ENCODE assay signal across 17 cellular contexts in the genomic region with DNA sequence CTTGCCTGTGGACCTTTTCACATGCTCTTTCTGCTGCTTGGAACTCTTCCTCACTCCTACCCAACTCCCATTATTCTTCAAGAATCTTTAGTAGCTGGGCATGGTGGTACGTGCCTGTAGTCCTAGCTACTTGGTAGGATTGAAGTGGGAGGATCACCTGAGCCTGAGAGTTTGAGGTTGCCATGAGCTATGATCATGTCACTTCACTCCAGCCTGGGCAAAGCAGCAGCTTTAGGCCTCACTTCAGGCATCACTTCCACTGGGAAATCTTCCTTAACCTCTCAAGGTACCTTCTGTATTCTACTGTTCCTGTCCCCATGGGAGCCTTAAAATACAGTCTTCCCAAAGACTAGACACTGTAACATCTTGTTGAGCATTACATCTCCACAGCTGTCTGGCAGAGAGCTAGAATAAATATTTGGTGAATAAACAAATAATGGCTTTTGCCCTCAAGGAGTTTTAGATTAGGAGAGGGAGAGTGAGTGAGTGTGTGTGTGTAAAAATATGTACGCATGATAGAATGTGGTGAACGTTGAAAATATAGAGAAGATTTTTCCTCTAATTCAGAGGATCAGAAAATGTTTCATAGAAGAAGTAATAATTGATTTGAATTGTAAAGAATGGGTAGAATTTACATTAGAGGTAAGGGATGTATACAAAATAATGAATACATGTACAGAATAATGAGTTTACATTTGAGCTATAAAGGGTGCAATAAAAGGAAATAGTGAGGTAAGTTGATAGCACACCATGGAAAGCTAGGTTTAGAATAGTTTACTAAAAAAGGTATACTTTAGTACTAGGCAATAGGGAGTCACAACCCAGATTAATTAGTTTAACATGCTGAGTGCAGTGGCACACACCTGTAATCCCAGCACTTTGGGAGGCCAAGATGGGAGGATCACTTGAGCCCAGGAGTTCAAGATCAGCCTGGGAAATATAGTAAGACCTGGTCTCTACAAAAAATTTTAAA. TPM values are rescaled to one million over a fixed set of nuclear protein-coding genes. Genes with fewer than 3 reads are reported as not detected.
DNase-seq lines count a peak whose midpoint lies in the region; ATAC-seq and TF ChIP-seq lines count a peak whose summit lies in the region.
"Had no signal": no experiment of that assay in that cellular context is flagged by ENCODE, and none has a peak within 500 bp of the region (broad histone marks: within the 10 kb centered on the region; RNA-seq: fewer than 3 reads in every experiment).

No MANE protein-coding gene starts in this region.

- peaks cover 0 to 37% (median 10%) of the 10 kb centered on the region in 3 donors for H3K36me3 Mint-ChIP-seq in naive thymus-derived CD8-positive, alpha-beta T cell

- peaks cover 0 to 43% (median 9%) of the 10 kb centered on the region in 12 donors for H3K4me1 ChIP-seq in heart left ventricle
- H3K4me1 ChIP-seq in right atrium auricular region = peaks cover 0 to 13% of the 10 kb centered on the region in 2 donors
- peaks cover 4% of the 10 kb centered on the region for H3K4me1 ChIP-seq in hepatocyte (ENCODE audit: insufficient read depth)
- peaks cover 0 to 29% (median 3%) of the 10 kb centered on the region in 4 donors for H3K4me1 ChIP-seq in transverse colon

- no peak for TF ChIP-seq POLR2A in heart left ventricle (IDR thresholded peaks at IDR 0.05)
- no peak for TF ChIP-seq POLR2A in transverse colon (IDR thresholded peaks at IDR 0.05)

- no peaks in the 10 kb centered on the region for H3K79me2 ChIP-seq in hepatocyte

- no peak overlapping the region for H3K4me2 ChIP-seq in hepatocyte

- H3K4me3 ChIP-seq in heart left ventricle (no peak overlapping the region), right atrium auricular region (no peak overlapping the region), hepatocyte (no peak overlapping the region), transverse colon (no peak overlapping the region)

- H3K9me2 ChIP-seq in hepatocyte (replicated peaks; ENCODE audit: insufficient read depth) = no peaks in the 10 kb centered on the region

- no peak for TF ChIP-seq EP300 in transverse colon (IDR thresholded peaks at IDR 0.05; ENCODE audit: low read depth)

- intact Hi-C loops in heart left ventricle (cut with DNase I) = loop anchor here in 8 of 10 donors (2.0 to 10.0 kb wide), 5 partner anchors 56 to 369 kb away; a partner anchor contains a TSS
- intact Hi-C loops in transverse colon (cut with DNase I; ENCODE audit: low total_unique reads) = loop anchor here (10.0 kb wide), 1 partner anchor 289 kb away; a partner anchor contains a TSS

- peak in 3 of 4 donors; percentile 18 to 51 (median 46) for ATAC-seq in heart left ventricle
- no peak for ATAC-seq in naive thymus-derived CD8-positive, alpha-beta T cell
- ATAC-seq: stimulated activated naive CD8-positive, alpha-beta T cell treated with anti-CD3 and anti-CD28 coated beads, Interleukin-15, Interleukin-2, amounts not matched to agents 100 U/mL and 50 U/mL, for 24 hours had no signal

- H3K27me3 Mint-ChIP-seq in naive thymus-derived CD8-positive, alpha-beta T cell = no peaks in the 10 kb centered on the region
- H3K27me3 Mint-ChIP-seq: B cell had no signal

- no peak for DNase-seq in heart left ventricle
- no peak for DNase-seq in right atrium auricular region (ENCODE audit: low spot score)
- peak; percentile 89 for DNase-seq in NCI-H69 (lab: John Stamatoyannopoulos, UW)
- no peak for DNase-seq in hepatocyte (ENCODE audit: low spot score)
- no peak for DNase-seq in transverse colon
- DNase-seq in stimulated activated CD4-positive, alpha-beta T cell treated with anti-CD3 and anti-CD28 coated beads, Interleukin-12 subunit alpha, Interleukin-12 subunit beta, amount 100 ng/mL, for 4 hours = no peak
- DNase-seq in naive thymus-derived CD8-positive, alpha-beta T cell = no peak
- no peak for DNase-seq in DMS 273 (lab: John Stamatoyannopoulos, UW; ENCODE audit: unreplicated experiment)
- DNase-seq: activated CD4-positive, alpha-beta T cell treated with anti-CD3 and anti-CD28 coated beads, Interleukin-2, amount 50 U/mL, for 1 hour; kidney glomerular epithelial cell; NCI-H446 treated with DMSO at 0.1 percent for 48 hours; retina; RPMI8226; stimulated activated naive CD8-positive, alpha-beta T cell treated with anti-CD3 and anti-CD28 coated beads, Interleukin-15, Interleukin-2, amounts not matched to agents 100 U/mL and 50 U/mL, for 24 hours had no signal

- POLR2A ChIA-PET in naive thymus-derived CD8-positive, alpha-beta T cell (lab: Charles Lee) = interaction anchor here (0.7 to 1.6 kb wide), 2 partner anchors 60 to 532 kb away, joined by 4 to 6 read pairs; a partner anchor contains a TSS

- H3K9me3 Mint-ChIP-seq in naive thymus-derived CD8-positive, alpha-beta T cell = no peaks in the 10 kb centered on the region
- H3K9me3 Mint-ChIP-seq: activated T-helper 2 cell treated with anti-CD3 and anti-CD28 coated beads, Interferon-gamma antibody, Interleukin-2, Interleukin-4, amounts not matched to agents 10 μg/mL and 5 μg/mL and 100 μg/mL, durations not matched to agents 14 hours and 24 hours and 36 hours had no signal

- H4K20me1 ChIP-seq in hepatocyte (ENCODE audit: insufficient read depth, poor library complexity, severe bottlenecking) = no peaks in the 10 kb centered on the region

- H2AFZ ChIP-seq in hepatocyte = no peak overlapping the region

- 69 to 89% (median 79%) methylated on average over 3 of the region's 3 CpGs for WGBS in heart left ventricle, 4 donors
- 50% methylated on average over 3 of the region's 3 CpGs for WGBS in hepatocyte (ENCODE audit: low lambda C conversion rate, missing lambda C conversion rate)
- WGBS in transverse colon (ENCODE audit: low coverage in 1 of 2), 2 donors = 33 to 54% methylated on average over 2 to 3 of the region's 3 CpGs

- H3K27ac Mint-ChIP-seq in naive thymus-derived CD8-positive, alpha-beta T cell = peak overlapping the region in 4 of 10 donors; percentile 15 to 79 (median 38)
- H3K27ac Mint-ChIP-seq: activated T-helper 2 cell treated with anti-CD3 and anti-CD28 coated beads, Interferon-gamma antibody, Interleukin-2, Interleukin-4, amounts not matched to agents 10 μg/mL and 5 μg/mL and 100 μg/mL, durations not matched to agents 14 hours and 24 hours and 36 hours; B cell had no signal

- no peak overlapping the region for H3K4me3 Mint-ChIP-seq in naive thymus-derived CD8-positive, alpha-beta T cell
- H3K4me3 Mint-ChIP-seq: B cell had no signal

- H3K36me3 ChIP-seq in heart left ventricle = peaks cover 0 to 94% (median 66%) of the 10 kb centered on the region in 9 donors
- peaks cover 42% of the 10 kb centered on the region for H3K36me3 ChIP-seq in right atrium auricular region
- no peaks in the 10 kb centered on the region for H3K36me3 ChIP-seq in hepatocyte (replicated peaks; ENCODE audit: insufficient read depth, low read depth)
- peaks cover 0 to 9% (median 2%) of the 10 kb centered on the region in 4 donors for H3K36me3 ChIP-seq in transverse colon

- in situ Hi-C loops in transverse colon (cut with MboI; ENCODE audit: low pct_ligation_motif_present in 1 of 4, low pct_unique_long_range_greater_than_20kb in 1 of 4, low sequenced_read_pairs in 3 of 4) = loop anchor here in 3 of 4 donors (25.0 kb wide), 2 partner anchors 166 to 266 kb away; no protein-coding TSS in a partner anchor

- H3K27ac ChIP-seq in heart left ventricle = peak overlapping the region in 2 of 12 donors; percentile 11 to 55
- H3K27ac ChIP-seq in right atrium auricular region = no peak overlapping the region
- peak overlapping the region; percentile 33 for H3K27ac ChIP-seq in hepatocyte
- H3K27ac ChIP-seq in transverse colon = peak overlapping the region in 3 of 4 donors; percentile 18 to 50 (median 25)
- H3K27ac ChIP-seq: HL-60 had no signal

- no peaks in the 10 kb centered on the region for H3K4me1 Mint-ChIP-seq in naive thymus-derived CD8-positive, alpha-beta T cell
- H3K4me1 Mint-ChIP-seq: B cell had no signal

- H3K27me3 ChIP-seq in heart left ventricle = no peaks in the 10 kb centered on the region
- H3K27me3 ChIP-seq in right atrium auricular region = no peaks in the 10 kb centered on the region
- H3K27me3 ChIP-seq in hepatocyte = no peaks in the 10 kb centered on the region
- no peaks in the 10 kb centered on the region for H3K27me3 ChIP-seq in transverse colon

- no peak for TF ChIP-seq CTCF in heart left ventricle (IDR thresholded peaks at IDR 0.05)
- TF ChIP-seq CTCF in right atrium auricular region (IDR thresholded peaks at IDR 0.05) = no peak
- no peak for TF ChIP-seq CTCF in hepatocyte (IDR thresholded peaks at IDR 0.05; ENCODE audit: poor library complexity)
- TF ChIP-seq CTCF in transverse colon (IDR thresholded peaks at IDR 0.05) = no peak

- H3K9me3 ChIP-seq in heart left ventricle = no peaks in the 10 kb centered on the region
- no peaks in the 10 kb centered on the region for H3K9me3 ChIP-seq in right atrium auricular region
- no peaks in the 10 kb centered on the region for H3K9me3 ChIP-seq in hepatocyte (ENCODE audit: low read depth)
- no peaks in the 10 kb centered on the region for H3K9me3 ChIP-seq in transverse colon

RNA-seq across cellular contexts. Expression of a gene that starts 29.2 kb away (rescaled TPM):
- 10 to 100 TPM in 1 of 9 donors, 1 to 10 TPM in 8; 1.1 to 10.7 (median 2.9) TPM for total RNA-seq in heart left ventricle
- 1 to 10 TPM in 1 of 2 donors, under 1 TPM in 1; 0.30 to 1.6 TPM for polyA plus RNA-seq in heart left ventricle
- total RNA-seq in right atrium auricular region = 1 to 10 TPM in 1 of 2 donors, under 1 TPM in 1; 0.56 to 1.6 TPM
- total RNA-seq in hepatocyte = 3.9 and 5.2 TPM in 2 replicates
- 0.18 and 1.1 TPM in 2 replicates for polyA plus RNA-seq in hepatocyte
- 1 to 10 TPM in 2 of 4 donors, under 1 TPM in 2; 0.75 to 1.7 (median 1.3) TPM for total RNA-seq in transverse colon
- total RNA-seq in naive thymus-derived CD8-positive, alpha-beta T cell = not detected
- polyA plus RNA-seq in naive thymus-derived CD8-positive, alpha-beta T cell = not detected

RNA-seq across cellular contexts. Expression of a gene that starts 59.3 kb away (rescaled TPM):
- 100 to 1,000 TPM in 2 of 9 donors, 10 to 100 TPM in 7; 26.3 to 142 (median 83.7) TPM for total RNA-seq in heart left ventricle
- 10 to 100 TPM; 21.1 to 22.3 TPM for polyA plus RNA-seq in heart left ventricle
- total RNA-seq in right atrium auricular region = 10 to 100 TPM; 65.9 to 93.2 TPM
- total RNA-seq in hepatocyte = 34.2 and 36.7 TPM in 2 replicates
- 15.1 and 18.8 TPM in 2 replicates for polyA plus RNA-seq in hepatocyte
- 10 to 100 TPM; 18.5 to 51.8 (median 40.9) TPM for total RNA-seq in transverse colon
- 10 to 100 TPM; 19.8 to 23.6 TPM for total RNA-seq in naive thymus-derived CD8-positive, alpha-beta T cell
- 10 to 100 TPM in 1 of 3 donors, 1 to 10 TPM in 2; 6.8 to 11.6 (median 7.2) TPM for polyA plus RNA-seq in naive thymus-derived CD8-positive, alpha-beta T cell

Comparison
In these comparisons a context has a peak if more than half of its experiments do, and no peak if none do; other contexts are left out.
1. ATAC-seq: peak in heart left ventricle (3 of 4); none in naive thymus-derived CD8-positive, alpha-beta T cell (0 of 2).
2. H3K27ac ChIP-seq: peak in hepatocyte (single experiment) and transverse colon (3 of 4); none in right atrium auricular region (0 of 2).